8 cellular contexts compared by ENCODE assay signal in genomic region chr21:42258150-42258884, GRCh38. TPM values are rescaled to one million over a fixed set of nuclear protein-coding genes. Genes with fewer than 3 reads are reported as not detected.
A peak's percentile ranks its signal among the peaks of the same experiment; 100 is the strongest.
DNase-seq lines count a peak whose midpoint lies in the region; ATAC-seq and TF ChIP-seq lines count a peak whose summit lies in the region.

No MANE protein-coding gene starts in this region.

- no peak for TF ChIP-seq POLR2A in IMR-90 (IDR thresholded peaks at IDR 0.05; ENCODE audit: low read depth, low read length)
- no peak for TF ChIP-seq POLR2A in ovary (IDR thresholded peaks at IDR 0.05)
- TF ChIP-seq POLR2A in tibial nerve (IDR thresholded peaks at IDR 0.05), result no peak

- DNase-seq in G401 (ENCODE audit: low spot score) (peak; percentile 50), IMR-90 (peak; percentile 32), SHP77 (lab: John Stamatoyannopoulos, UW) (peak; percentile 33 to 65), foreskin melanocyte (peak; percentile 37), ovary (peak; percentile 28 to 63 (median 45)), tibial nerve (ENCODE audit: low spot score in 2 of 2) (peak in 1 of 2 donors; percentile 48)
- peak; percentile 71 for DNase-seq in activated T-helper 9 cell treated with anti-CD3 and anti-CD28 coated beads, Interleukin-2, amount 50 U/mL, for 16 hours (ENCODE audit: low read depth)

- no peak overlapping the region for H2BK120ac ChIP-seq in IMR-90 (ENCODE audit: low read depth, low read length)

- H3K9ac ChIP-seq in IMR-90 (ENCODE audit: low read depth, low read length), result no peak overlapping the region

- no peak overlapping the region for H4K91ac ChIP-seq in IMR-90 (ENCODE audit: insufficient read depth, low read depth, low read length)

- H4K5ac ChIP-seq in IMR-90 (ENCODE audit: low read depth, low read length), result no peak overlapping the region

- POLR2A ChIA-PET in IMR-90 (lab: Charles Lee; ENCODE audit: unreplicated experiment), result no interaction called here

- H3K18ac ChIP-seq in IMR-90 (ENCODE audit: low read depth, low read length), result no peak overlapping the region

- H3K27ac ChIP-seq in IMR-90 (ENCODE audit: insufficient read depth, low read length) (no peak overlapping the region), ovary (no peak overlapping the region), tibial nerve (no peak overlapping the region)

- H3K9me3 ChIP-seq in IMR-90 (ENCODE audit: control insufficient read depth, insufficient read depth, low read length) (no peaks in the 10 kb centered on the region), ovary (no peaks in the 10 kb centered on the region), tibial nerve (no peaks in the 10 kb centered on the region)

- 16% methylated on average over 3 of the region's 4 CpGs; no CpG with 5 or more reads in 1 of the 2 experiments for whole genome bisulfite sequencing in IMR-90 (ENCODE audit: extremely low coverage in 2 of 2, insufficient read length in 1 of 2), 2 experiments
- 27 to 34% (median 29%) methylated on average over 4 of the region's 4 CpGs for WGBS in ovary, 3 donors
- 23% methylated on average over 4 of the region's 4 CpGs for WGBS in tibial nerve, 2 donors

- H3K36me3 ChIP-seq in IMR-90 (ENCODE audit: control insufficient read depth, insufficient read depth, low read length), result no peaks in the 10 kb centered on the region
- H3K36me3 ChIP-seq in ovary, result no peaks in the 10 kb centered on the region
- no peaks in the 10 kb centered on the region for H3K36me3 ChIP-seq in tibial nerve

- H3K14ac ChIP-seq in IMR-90 (replicated peaks; ENCODE audit: low read depth, low read length), result no peak overlapping the region

- H3K4me1 ChIP-seq in IMR-90 (ENCODE audit: control insufficient read depth, insufficient read depth, low read length) (peaks cover 21% of the 10 kb centered on the region; the same call in 1 of the 2 replicates), ovary (ENCODE audit: insufficient read depth) (peaks cover 3% of the 10 kb centered on the region), tibial nerve (peaks cover 0 to 48% (median 2%) of the 10 kb centered on the region in 4 donors)

- BruUV-seq in IMR-90 (replicated peaks; lab: Mats Ljungman, UMichigan), result no TSS peak

- dilution Hi-C loops in IMR-90 (cut with HindIII; ENCODE audit: low sequenced_read_pairs, unreplicated experiment), result no loop called here

- H2AK5ac ChIP-seq in IMR-90 (ENCODE audit: low read depth, low read length), result no peak overlapping the region

- H2BK15ac ChIP-seq in IMR-90 (ENCODE audit: low read depth, low read length), result no peak overlapping the region

- ATAC-seq in IMR-90 (ENCODE audit: low read depth) (peak; percentile 66), HG03378 (IDR thresholded peaks at IDR 0.05; ENCODE audit: unreplicated experiment) (no peak)

- no peak overlapping the region for H3K4me2 ChIP-seq in IMR-90 (ENCODE audit: low read depth, low read length)

- H3K27me3 ChIP-seq in IMR-90 (ENCODE audit: control insufficient read depth, insufficient read depth, low read length) (peaks cover 20% of the 10 kb centered on the region; the same call in 1 of the 2 replicates), ovary (no peaks in the 10 kb centered on the region), tibial nerve (peaks cover 0 to 5% of the 10 kb centered on the region in 2 donors)

- H2AK9ac ChIP-seq in IMR-90 (replicated peaks; ENCODE audit: low read depth, low read length, poor library complexity), result peak overlapping the region; percentile 22

- TF ChIP-seq EP300 in ovary (IDR thresholded peaks at IDR 0.05) (no peak), tibial nerve (IDR thresholded peaks at IDR 0.05) (no peak)

- no peak overlapping the region for H2BK20ac ChIP-seq in IMR-90 (ENCODE audit: low read depth, low read length)

- in situ Hi-C loops in G401 (cut with HindIII; ENCODE audit: low sequenced_read_pairs) (no loop called here), IMR-90 (cut with MboI; ENCODE audit: low sequenced_read_pairs) (no loop called here)

- H4K20me1 ChIP-seq in IMR-90 (ENCODE audit: insufficient read depth, low read length), result peaks cover 5% of the 10 kb centered on the region; the same call in 1 of the 2 replicates

- intact Hi-C loops in IMR-90 (cut with micrococcal nuclease), result loop anchor here (1.0 to 5.0 kb wide), 2 partner anchors 96 to 113 kb away; no protein-coding TSS in a partner anchor
- intact Hi-C loops in ovary (cut with DNase I), result no loop called here

- peak; percentile 59 for TF ChIP-seq CTCF in IMR-90 (conservative IDR thresholded peaks at IDR 0.05; ENCODE audit: low read depth, low read length)
- peak in 1 of 3 donors; percentile 26 for TF ChIP-seq CTCF in ovary (IDR thresholded peaks at IDR 0.05)
- TF ChIP-seq CTCF in tibial nerve (IDR thresholded peaks at IDR 0.05), result peak; percentile 55 to 79 (median 66)

- CTCF ChIA-PET in IMR-90 (lab: Yijun Ruan, JAX), result interaction anchor here (0.6 to 2.0 kb wide), 7 partner anchors 9 to 113 kb away, joined by 3 to 16 read pairs (median 3); no protein-coding TSS in a partner anchor

- no peak overlapping the region for H3K4me3 ChIP-seq in IMR-90 (ENCODE audit: insufficient read depth, low read depth, low read length)
- no peak overlapping the region for H3K4me3 ChIP-seq in ovary
- H3K4me3 ChIP-seq in tibial nerve, result no peak overlapping the region

- H3K79me1 ChIP-seq in IMR-90 (ENCODE audit: low read depth in 1 of 2, low read length in 2 of 2), result no peaks in the 10 kb centered on the region

- H3K9me1 ChIP-seq in IMR-90 (ENCODE audit: insufficient read depth, low read length), result peaks cover 11% of the 10 kb centered on the region; the same call in 1 of the 2 replicates

- H3K56ac ChIP-seq in IMR-90 (ENCODE audit: extremely low read depth, insufficient read depth, low read length), result no peak overlapping the region

- H3K4ac ChIP-seq in IMR-90 (ENCODE audit: low read depth, low read length), result no peak overlapping the region

- H2BK5ac ChIP-seq in IMR-90 (ENCODE audit: low read depth, low read length, poor library complexity, severe bottlenecking), result no peak overlapping the region

- H4K8ac ChIP-seq in IMR-90 (ENCODE audit: low read depth in 2 of 2, low read length in 2 of 2), result no peak overlapping the region

- no peak overlapping the region for H2AFZ ChIP-seq in IMR-90 (replicated peaks; ENCODE audit: low read length, poor library complexity)

- H3K23ac ChIP-seq in IMR-90 (ENCODE audit: low read depth, low read length), result no peak overlapping the region

- TF ChIP-seq RAD21 in IMR-90 (IDR thresholded peaks at IDR 0.05; ENCODE audit: low read length), result peak; percentile 58

TF ChIP-seq in IMR-90, 13 proteins besides CTCF, POLR2A, EP300 and RAD21:
- TF ChIP-seq MXI1 (IDR thresholded peaks at IDR 0.05; ENCODE audit: borderline replicate concordance, low read depth, low read length) (no peak), SMC3 (IDR thresholded peaks at IDR 0.05; ENCODE audit: low read depth, low read length) (peak; percentile 62)
TF ChIP-seq in IMR-90: peak in this region for 1.

RNA-seq across cellular contexts. Expression of gene ABCG1, which starts 39.4 kb away (rescaled TPM):
- 2.0 and 6.0 TPM in 2 replicates for total RNA-seq in G401 (2014; rRNA removed; shearing (Covaris generic))
- total RNA-seq in IMR-90 (2012; rRNA removed) (under 0.01 and 0.36 TPM in 2 replicates), ovary (10 to 100 TPM in 1 of 7 donors, 1 to 10 TPM in 6; 4.3 to 14.9 (median 5.8) TPM), tibial nerve (10 to 100 TPM; 10.5 to 32.8 (median 18.6) TPM)
- polyA plus RNA-seq in IMR-90 (2012; rRNA removed) (0.14 and 0.19 TPM in 2 replicates), ovary (1 to 10 TPM; 5.8 to 8.2 TPM)
- polyA plus RNA-seq in IMR-90 (2012; cell fraction: cytosol; rRNA removed), result 0.13 and 0.23 TPM in 2 replicates
- polyA plus RNA-seq in IMR-90 (2012; cell fraction: nucleus; rRNA removed; ENCODE audit: low replicate concordance), result 0.20 and 0.23 TPM in 2 replicates

RNA-seq across cellular contexts. Expression of gene TFF3, which starts 56.9 kb away (rescaled TPM):
- not detected in 2 replicates for total RNA-seq in G401 (2014; rRNA removed; shearing (Covaris generic))
- not detected in 2 replicates for total RNA-seq in IMR-90 (2012; rRNA removed)
- not detected in 2 replicates for polyA plus RNA-seq in IMR-90 (2012; rRNA removed)
- not detected in 2 replicates for polyA plus RNA-seq in IMR-90 (2012; cell fraction: cytosol; rRNA removed)
- not detected in 2 replicates for polyA plus RNA-seq in IMR-90 (2012; cell fraction: nucleus; rRNA removed; ENCODE audit: low replicate concordance)
- 100 to 1,000 TPM in 1 of 7 donors, 10 to 100 TPM in 2, 1 to 10 TPM in 3, not detected in 1; 1.9 to 131 (median 11.0) TPM for total RNA-seq in ovary
- polyA plus RNA-seq in ovary, result 10 to 100 TPM in 1 of 2 donors, 1 to 10 TPM in 1; 1.3 to 17.1 TPM
- total RNA-seq in tibial nerve, result 10 to 100 TPM in 2 of 4 donors, 1 to 10 TPM in 2; 4.2 to 21.1 (median 13.4) TPM
